Comparison of ENCODE assay signal across 14 cellular contexts in the genomic region with DNA sequence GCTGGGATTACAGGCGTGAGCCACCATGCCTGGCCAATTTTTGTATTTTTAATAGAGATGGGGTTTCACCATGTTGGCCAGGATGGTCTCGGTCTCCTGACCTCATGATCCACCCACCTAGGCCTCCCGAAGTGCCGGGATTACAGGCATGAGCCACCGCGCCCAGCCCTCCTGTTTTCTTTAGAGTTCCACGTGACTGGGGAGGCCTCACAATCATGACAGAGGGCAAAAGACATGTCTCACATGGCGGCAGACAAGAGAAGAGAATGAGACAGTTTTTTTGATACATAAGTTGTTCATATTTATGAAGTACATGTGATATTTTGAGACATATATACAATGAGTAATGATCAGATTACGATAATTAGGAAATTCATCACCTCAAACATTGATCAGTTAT. TPM values are rescaled to one million over a fixed set of nuclear protein-coding genes. Genes with fewer than 3 reads are reported as not detected.
"Had no signal": no experiment of that assay in that cellular context is flagged by ENCODE, and none has a peak within 500 bp of the region (broad histone marks: within the 10 kb centered on the region; RNA-seq: fewer than 3 reads in every experiment).

No MANE protein-coding gene starts in this region.

RNA-seq across cellular contexts. Expression of a gene that starts 6.8 kb away (rescaled TPM):
- total RNA-seq: activated B cell treated with CpG ODN at 0.5 μM for 24 hours; activated CD4-positive, alpha-beta memory T cell treated with anti-CD3 and anti-CD28 coated beads for 36 hours; activated CD4-positive, alpha-beta memory T cell treated with anti-CD3 and anti-CD28 coated beads, Interleukin-2, amount 10 ng/mL, durations not matched to agents 7 days and 5 days; activated CD4-positive, alpha-beta T cell treated with anti-CD3 and anti-CD28 coated beads for 36 hours; activated CD4-positive, alpha-beta T cell treated with anti-CD3 and anti-CD28 coated beads, Interleukin-2, amount 10 ng/mL, durations not matched to agents 24 days and 14 days; activated CD8-positive, alpha-beta memory T cell treated with anti-CD3 and anti-CD28 coated beads for 36 hours; activated CD8-positive, alpha-beta memory T cell treated with anti-CD3 and anti-CD28 coated beads, Interleukin-2, amount 10 ng/mL, durations not matched to agents 7 days and 5 days; activated CD8-positive, alpha-beta T cell treated with anti-CD3 and anti-CD28 coated beads for 36 hours; activated CD8-positive, alpha-beta T cell treated with anti-CD3 and anti-CD28 coated beads, Interleukin-2, amount 10 ng/mL, durations not matched to agents 7 days and 5 days; T-cell; T-helper 1 cell treated with Interleukin-12 subunit alpha and Interleukin-12 subunit beta and Interleukin-4 antibody, amounts not matched to agents 30 ng/mL and 1 ng/mL, for 36 hours; T-helper 17 cell; T-helper 2 cell treated with Interferon-gamma antibody and Interleukin-4, amounts not matched to agents 100 ng/mL and 5 ng/mL, for 36 hours; WTC11 had no signal
